20 cellular contexts compared by ENCODE assay signal in the genomic region with DNA sequence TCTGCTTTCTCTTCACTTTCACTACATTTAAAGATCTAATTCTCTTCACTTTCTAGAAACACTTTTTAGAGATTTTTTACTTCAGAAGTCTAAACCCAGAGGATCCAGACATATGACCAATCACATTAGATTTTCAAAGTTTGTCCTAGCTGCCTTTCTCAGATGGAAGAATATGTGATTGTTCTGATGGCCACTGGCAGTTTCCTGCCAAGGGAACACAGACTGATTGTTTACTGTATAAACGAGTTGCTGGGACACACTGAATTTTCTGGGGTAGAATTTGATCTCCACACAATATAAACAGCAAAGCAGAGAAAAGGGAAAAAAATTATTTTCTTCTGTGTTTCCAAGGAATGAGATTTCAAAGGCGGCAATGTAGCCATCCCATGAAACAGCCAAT.
"Had no signal": no experiment of that assay in that cellular context is flagged by ENCODE, and none has a peak within 500 bp of the region (broad histone marks: within the 10 kb centered on the region; RNA-seq: fewer than 3 reads in every experiment).

No MANE protein-coding gene starts in this region.

- H3K27me3 ChIP-seq: breast epithelium, neutrophil, sigmoid colon, stomach, thyroid gland had no signal

- H3K4me1 ChIP-seq: breast epithelium, left ventricle myocardium inferior, pancreas, sigmoid colon, thyroid gland had no signal

- H3K36me3 ChIP-seq: breast epithelium, left ventricle myocardium inferior, neutrophil, pancreas, sigmoid colon, stomach, thyroid gland had no signal

- H3K9me3 ChIP-seq: breast epithelium, neutrophil, pancreas, thyroid gland had no signal

- DNase-seq: activated CD4-positive, alpha-beta T cell treated with anti-CD3 and anti-CD28 coated beads, Interleukin-2, amount 50 U/mL, for 4 hours; activated CD4-positive, CD25-positive, alpha-beta regulatory T cell treated with anti-CD3 and anti-CD28 coated beads, Interleukin-2, amount 50 U/mL, for 72 hours; activated gamma-delta T cell; dermis blood vessel endothelial cell; effector memory CD8-positive, alpha-beta T cell; foreskin fibroblast; glutamatergic neuron; kidney; left ventricle myocardium inferior; naive thymus-derived CD4-positive, alpha-beta T cell; pancreas; sigmoid colon; stimulated activated CD4-positive, alpha-beta T cell treated with anti-CD3 and anti-CD28 coated beads, Interleukin-4, amount 100 ng/mL, for 24 hours; stomach; T-helper 17 cell; thyroid gland had no signal

- H3K4me3 ChIP-seq: breast epithelium, left ventricle myocardium inferior, pancreas, sigmoid colon, stomach, thyroid gland had no signal

- H3K27ac ChIP-seq: breast epithelium, left ventricle myocardium inferior, neutrophil, pancreas, sigmoid colon, stomach, thyroid gland, VCaP had no signal

- ATAC-seq: effector memory CD8-positive, alpha-beta T cell; naive thymus-derived CD4-positive, alpha-beta T cell; pancreas; stimulated activated effector memory CD8-positive, alpha-beta T cell treated with anti-CD3 and anti-CD28 coated beads, Interleukin-12 subunit alpha, Interleukin-12 subunit beta, amount 100 ng/mL, for 72 hours; T-helper 17 cell had no signal
